ENCODE assay signal across 1 cellular context in the genomic region with DNA sequence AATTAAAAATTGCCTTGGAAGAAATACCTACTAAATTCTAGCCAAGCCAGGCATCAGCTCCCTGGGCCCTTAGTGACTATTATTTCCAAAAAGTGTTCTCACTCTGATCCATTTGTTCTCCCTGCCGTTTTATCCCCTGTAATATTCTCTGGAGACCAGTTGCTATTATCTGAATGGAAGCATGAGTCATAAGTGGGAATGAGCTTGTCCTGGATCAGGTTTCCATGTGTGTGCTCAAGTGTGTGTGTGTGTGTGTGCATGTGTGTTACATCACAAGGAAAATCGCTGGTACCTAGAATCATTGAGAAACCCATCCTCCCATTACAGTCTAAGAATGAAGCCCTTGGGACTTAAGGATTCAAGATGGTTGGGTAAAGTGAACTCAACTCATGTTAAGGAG.
TF ChIP-seq lines count a peak whose summit lies in the region.

No MANE protein-coding gene starts in this region.

TF ChIP-seq in HEK293, 187 proteins besides CTCF, POLR2A, EP300 and RAD21 (continued from another document and continues in another):
- TF ChIP-seq, protein P1, sequence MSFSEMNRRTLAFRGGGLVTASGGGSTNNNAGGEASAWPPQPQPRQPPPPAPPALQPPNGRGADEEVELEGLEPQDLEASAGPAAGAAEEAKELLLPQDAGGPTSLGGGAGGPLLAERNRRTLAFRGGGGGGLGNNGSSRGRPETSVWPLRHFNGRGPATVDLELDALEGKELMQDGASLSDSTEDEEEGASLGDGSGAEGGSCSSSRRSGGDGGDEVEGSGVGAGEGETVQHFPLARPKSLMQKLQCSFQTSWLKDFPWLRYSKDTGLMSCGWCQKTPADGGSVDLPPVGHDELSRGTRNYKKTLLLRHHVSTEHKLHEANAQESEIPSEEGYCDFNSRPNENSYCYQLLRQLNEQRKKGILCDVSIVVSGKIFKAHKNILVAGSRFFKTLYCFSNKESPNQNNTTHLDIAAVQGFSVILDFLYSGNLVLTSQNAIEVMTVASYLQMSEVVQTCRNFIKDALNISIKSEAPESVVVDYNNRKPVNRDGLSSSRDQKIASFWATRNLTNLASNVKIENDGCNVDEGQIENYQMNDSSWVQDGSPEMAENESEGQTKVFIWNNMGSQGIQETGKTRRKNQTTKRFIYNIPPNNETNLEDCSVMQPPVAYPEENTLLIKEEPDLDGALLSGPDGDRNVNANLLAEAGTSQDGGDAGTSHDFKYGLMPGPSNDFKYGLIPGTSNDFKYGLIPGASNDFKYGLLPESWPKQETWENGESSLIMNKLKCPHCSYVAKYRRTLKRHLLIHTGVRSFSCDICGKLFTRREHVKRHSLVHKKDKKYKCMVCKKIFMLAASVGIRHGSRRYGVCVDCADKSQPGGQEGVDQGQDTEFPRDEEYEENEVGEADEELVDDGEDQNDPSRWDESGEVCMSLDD (tag by site-specific recombination; IDR thresholded peaks at IDR 0.05) = peak; percentile 65
- TF ChIP-seq, protein P2, sequence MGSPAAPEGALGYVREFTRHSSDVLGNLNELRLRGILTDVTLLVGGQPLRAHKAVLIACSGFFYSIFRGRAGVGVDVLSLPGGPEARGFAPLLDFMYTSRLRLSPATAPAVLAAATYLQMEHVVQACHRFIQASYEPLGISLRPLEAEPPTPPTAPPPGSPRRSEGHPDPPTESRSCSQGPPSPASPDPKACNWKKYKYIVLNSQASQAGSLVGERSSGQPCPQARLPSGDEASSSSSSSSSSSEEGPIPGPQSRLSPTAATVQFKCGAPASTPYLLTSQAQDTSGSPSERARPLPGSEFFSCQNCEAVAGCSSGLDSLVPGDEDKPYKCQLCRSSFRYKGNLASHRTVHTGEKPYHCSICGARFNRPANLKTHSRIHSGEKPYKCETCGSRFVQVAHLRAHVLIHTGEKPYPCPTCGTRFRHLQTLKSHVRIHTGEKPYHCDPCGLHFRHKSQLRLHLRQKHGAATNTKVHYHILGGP (tag by site-specific recombination; IDR thresholded peaks at IDR 0.05) = peak; percentile 61
- TF ChIP-seq ZNF366 (tag by site-specific recombination; conservative IDR thresholded peaks at IDR 0.05) (peak; percentile 96), ZNF223 (tag by site-specific recombination; IDR thresholded peaks at IDR 0.05) (no peak), KLF8 (tag by site-specific recombination; IDR thresholded peaks at IDR 0.05) (peak; percentile 89), ZBTB7A (tag by site-specific recombination; IDR thresholded peaks at IDR 0.05; ENCODE audit: low read depth) (peak; percentile 79; the same call in 1 of the 2 replicates), GLIS2 (tag by site-specific recombination; IDR thresholded peaks at IDR 0.05) (peak; percentile 33; the same call in 1 of the 2 replicates), ZFP37 (tag by site-specific recombination; IDR thresholded peaks at IDR 0.05) (peak; percentile 92), ZNF626 (tag by site-specific recombination; IDR thresholded peaks at IDR 0.05) (no peak), ZNF175 (tag by site-specific recombination; IDR thresholded peaks at IDR 0.05) (no peak), ZNF184 (tag by site-specific recombination; IDR thresholded peaks at IDR 0.05) (peak; percentile 61; the same call in 1 of the 2 replicates), ZEB2 (tag by site-specific recombination; IDR thresholded peaks at IDR 0.05) (peak; percentile 95), ZFHX2 (tag by site-specific recombination; conservative IDR thresholded peaks at IDR 0.05) (peak; percentile 42; the same call in 1 of the 2 replicates), ZNF670 (tag by site-specific recombination; IDR thresholded peaks at IDR 0.05; ENCODE audit: low read depth) (0 out of 2 replicates have a peak, but pooled peaks have one; percentile 64), BCL11A (tag by site-specific recombination; IDR thresholded peaks at IDR 0.05; ENCODE audit: low read depth) (no peak), ZNF248 (tag by site-specific recombination; IDR thresholded peaks at IDR 0.05) (peak; percentile 59; the same call in 1 of the 2 replicates), ZNF585B (tag by site-specific recombination; IDR thresholded peaks at IDR 0.05) (peak; percentile 44), ZNF324 (tag by site-specific recombination; IDR thresholded peaks at IDR 0.05) (peak; percentile 97), ZFP41 (tag by site-specific recombination; IDR thresholded peaks at IDR 0.05; ENCODE audit: borderline replicate concordance) (no peak), ZNF266 (tag by site-specific recombination; IDR thresholded peaks at IDR 0.05; ENCODE audit: low read depth) (no peak), SP2 (tag by site-specific recombination; IDR thresholded peaks at IDR 0.05) (peak; percentile 22; the same call in 1 of the 2 replicates)
- TF ChIP-seq, protein P3, sequence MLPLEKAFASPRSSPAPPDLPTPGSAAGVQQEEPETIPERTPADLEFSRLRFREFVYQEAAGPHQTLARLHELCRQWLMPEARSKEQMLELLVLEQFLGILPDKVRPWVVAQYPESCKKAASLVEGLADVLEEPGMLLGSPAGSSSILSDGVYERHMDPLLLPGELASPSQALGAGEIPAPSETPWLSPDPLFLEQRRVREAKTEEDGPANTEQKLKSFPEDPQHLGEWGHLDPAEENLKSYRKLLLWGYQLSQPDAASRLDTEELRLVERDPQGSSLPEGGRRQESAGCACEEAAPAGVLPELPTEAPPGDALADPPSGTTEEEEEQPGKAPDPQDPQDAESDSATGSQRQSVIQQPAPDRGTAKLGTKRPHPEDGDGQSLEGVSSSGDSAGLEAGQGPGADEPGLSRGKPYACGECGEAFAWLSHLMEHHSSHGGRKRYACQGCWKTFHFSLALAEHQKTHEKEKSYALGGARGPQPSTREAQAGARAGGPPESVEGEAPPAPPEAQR (tag by site-specific recombination; IDR thresholded peaks at IDR 0.05) = peak; percentile 85
- TF ChIP-seq, protein P4, sequence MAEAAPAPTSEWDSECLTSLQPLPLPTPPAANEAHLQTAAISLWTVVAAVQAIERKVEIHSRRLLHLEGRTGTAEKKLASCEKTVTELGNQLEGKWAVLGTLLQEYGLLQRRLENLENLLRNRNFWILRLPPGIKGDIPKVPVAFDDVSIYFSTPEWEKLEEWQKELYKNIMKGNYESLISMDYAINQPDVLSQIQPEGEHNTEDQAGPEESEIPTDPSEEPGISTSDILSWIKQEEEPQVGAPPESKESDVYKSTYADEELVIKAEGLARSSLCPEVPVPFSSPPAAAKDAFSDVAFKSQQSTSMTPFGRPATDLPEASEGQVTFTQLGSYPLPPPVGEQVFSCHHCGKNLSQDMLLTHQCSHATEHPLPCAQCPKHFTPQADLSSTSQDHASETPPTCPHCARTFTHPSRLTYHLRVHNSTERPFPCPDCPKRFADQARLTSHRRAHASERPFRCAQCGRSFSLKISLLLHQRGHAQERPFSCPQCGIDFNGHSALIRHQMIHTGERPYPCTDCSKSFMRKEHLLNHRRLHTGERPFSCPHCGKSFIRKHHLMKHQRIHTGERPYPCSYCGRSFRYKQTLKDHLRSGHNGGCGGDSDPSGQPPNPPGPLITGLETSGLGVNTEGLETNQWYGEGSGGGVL (tag by site-specific recombination; IDR thresholded peaks at IDR 0.05) = peak; percentile 89
- TF ChIP-seq, protein P5, sequence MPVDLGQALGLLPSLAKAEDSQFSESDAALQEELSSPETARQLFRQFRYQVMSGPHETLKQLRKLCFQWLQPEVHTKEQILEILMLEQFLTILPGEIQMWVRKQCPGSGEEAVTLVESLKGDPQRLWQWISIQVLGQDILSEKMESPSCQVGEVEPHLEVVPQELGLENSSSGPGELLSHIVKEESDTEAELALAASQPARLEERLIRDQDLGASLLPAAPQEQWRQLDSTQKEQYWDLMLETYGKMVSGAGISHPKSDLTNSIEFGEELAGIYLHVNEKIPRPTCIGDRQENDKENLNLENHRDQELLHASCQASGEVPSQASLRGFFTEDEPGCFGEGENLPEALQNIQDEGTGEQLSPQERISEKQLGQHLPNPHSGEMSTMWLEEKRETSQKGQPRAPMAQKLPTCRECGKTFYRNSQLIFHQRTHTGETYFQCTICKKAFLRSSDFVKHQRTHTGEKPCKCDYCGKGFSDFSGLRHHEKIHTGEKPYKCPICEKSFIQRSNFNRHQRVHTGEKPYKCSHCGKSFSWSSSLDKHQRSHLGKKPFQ (tag by site-specific recombination; IDR thresholded peaks at IDR 0.05) = peak; percentile 91
- TF ChIP-seq, protein P6, sequence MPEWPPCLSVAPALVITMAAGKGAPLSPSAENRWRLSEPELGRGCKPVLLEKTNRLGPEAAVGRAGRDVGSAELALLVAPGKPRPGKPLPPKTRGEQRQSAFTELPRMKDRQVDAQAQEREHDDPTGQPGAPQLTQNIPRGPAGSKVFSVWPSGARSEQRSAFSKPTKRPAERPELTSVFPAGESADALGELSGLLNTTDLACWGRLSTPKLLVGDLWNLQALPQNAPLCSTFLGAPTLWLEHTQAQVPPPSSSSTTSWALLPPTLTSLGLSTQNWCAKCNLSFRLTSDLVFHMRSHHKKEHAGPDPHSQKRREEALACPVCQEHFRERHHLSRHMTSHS (tag by site-specific recombination; IDR thresholded peaks at IDR 0.05) = no peak; the same call in 1 of the 2 replicates
- TF ChIP-seq, protein P7, sequence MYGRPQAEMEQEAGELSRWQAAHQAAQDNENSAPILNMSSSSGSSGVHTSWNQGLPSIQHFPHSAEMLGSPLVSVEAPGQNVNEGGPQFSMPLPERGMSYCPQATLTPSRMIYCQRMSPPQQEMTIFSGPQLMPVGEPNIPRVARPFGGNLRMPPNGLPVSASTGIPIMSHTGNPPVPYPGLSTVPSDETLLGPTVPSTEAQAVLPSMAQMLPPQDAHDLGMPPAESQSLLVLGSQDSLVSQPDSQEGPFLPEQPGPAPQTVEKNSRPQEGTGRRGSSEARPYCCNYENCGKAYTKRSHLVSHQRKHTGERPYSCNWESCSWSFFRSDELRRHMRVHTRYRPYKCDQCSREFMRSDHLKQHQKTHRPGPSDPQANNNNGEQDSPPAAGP (tag by site-specific recombination; IDR thresholded peaks at IDR 0.05) = peak; percentile 86
- TF ChIP-seq, protein P8, sequence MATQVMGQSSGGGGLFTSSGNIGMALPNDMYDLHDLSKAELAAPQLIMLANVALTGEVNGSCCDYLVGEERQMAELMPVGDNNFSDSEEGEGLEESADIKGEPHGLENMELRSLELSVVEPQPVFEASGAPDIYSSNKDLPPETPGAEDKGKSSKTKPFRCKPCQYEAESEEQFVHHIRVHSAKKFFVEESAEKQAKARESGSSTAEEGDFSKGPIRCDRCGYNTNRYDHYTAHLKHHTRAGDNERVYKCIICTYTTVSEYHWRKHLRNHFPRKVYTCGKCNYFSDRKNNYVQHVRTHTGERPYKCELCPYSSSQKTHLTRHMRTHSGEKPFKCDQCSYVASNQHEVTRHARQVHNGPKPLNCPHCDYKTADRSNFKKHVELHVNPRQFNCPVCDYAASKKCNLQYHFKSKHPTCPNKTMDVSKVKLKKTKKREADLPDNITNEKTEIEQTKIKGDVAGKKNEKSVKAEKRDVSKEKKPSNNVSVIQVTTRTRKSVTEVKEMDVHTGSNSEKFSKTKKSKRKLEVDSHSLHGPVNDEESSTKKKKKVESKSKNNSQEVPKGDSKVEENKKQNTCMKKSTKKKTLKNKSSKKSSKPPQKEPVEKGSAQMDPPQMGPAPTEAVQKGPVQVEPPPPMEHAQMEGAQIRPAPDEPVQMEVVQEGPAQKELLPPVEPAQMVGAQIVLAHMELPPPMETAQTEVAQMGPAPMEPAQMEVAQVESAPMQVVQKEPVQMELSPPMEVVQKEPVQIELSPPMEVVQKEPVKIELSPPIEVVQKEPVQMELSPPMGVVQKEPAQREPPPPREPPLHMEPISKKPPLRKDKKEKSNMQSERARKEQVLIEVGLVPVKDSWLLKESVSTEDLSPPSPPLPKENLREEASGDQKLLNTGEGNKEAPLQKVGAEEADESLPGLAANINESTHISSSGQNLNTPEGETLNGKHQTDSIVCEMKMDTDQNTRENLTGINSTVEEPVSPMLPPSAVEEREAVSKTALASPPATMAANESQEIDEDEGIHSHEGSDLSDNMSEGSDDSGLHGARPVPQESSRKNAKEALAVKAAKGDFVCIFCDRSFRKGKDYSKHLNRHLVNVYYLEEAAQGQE (tag by site-specific recombination; IDR thresholded peaks at IDR 0.05) = peak; percentile 57; the same call in 1 of the 2 replicates
- TF ChIP-seq, protein P9, sequence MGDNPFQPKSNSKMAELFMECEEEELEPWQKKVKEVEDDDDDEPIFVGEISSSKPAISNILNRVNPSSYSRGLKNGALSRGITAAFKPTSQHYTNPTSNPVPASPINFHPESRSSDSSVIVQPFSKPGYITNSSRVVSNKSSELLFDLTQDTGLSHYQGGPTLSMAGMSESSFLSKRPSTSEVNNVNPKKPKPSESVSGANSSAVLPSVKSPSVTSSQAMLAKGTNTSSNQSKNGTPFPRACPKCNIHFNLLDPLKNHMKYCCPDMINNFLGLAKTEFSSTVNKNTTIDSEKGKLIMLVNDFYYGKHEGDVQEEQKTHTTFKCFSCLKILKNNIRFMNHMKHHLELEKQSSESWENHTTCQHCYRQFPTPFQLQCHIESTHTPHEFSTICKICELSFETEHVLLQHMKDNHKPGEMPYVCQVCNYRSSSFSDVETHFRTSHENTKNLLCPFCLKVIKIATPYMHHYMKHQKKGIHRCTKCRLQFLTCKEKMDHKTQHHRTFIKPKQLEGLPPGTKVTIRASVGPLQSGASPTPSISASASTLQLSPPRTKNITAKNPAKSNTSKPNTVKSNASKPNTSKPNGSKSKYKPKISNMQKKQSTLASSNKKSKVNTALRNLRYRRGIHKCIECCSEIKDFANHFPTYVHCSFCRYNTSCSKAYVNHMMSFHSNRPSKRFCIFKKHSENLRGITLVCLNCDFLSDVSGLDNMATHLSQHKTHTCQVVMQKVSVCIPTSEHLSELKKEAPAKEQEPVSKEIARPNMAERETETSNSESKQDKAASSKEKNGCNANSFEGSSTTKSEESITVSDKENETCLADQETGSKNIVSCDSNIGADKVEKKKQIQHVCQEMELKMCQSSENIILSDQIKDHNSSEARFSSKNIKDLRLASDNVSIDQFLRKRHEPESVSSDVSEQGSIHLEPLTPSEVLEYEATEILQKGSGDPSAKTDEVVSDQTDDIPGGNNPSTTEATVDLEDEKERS (tag by site-specific recombination; IDR thresholded peaks at IDR 0.05) = 0 out of 2 replicates have a peak, but pooled peaks have one; percentile 60
- TF ChIP-seq, protein P10, sequence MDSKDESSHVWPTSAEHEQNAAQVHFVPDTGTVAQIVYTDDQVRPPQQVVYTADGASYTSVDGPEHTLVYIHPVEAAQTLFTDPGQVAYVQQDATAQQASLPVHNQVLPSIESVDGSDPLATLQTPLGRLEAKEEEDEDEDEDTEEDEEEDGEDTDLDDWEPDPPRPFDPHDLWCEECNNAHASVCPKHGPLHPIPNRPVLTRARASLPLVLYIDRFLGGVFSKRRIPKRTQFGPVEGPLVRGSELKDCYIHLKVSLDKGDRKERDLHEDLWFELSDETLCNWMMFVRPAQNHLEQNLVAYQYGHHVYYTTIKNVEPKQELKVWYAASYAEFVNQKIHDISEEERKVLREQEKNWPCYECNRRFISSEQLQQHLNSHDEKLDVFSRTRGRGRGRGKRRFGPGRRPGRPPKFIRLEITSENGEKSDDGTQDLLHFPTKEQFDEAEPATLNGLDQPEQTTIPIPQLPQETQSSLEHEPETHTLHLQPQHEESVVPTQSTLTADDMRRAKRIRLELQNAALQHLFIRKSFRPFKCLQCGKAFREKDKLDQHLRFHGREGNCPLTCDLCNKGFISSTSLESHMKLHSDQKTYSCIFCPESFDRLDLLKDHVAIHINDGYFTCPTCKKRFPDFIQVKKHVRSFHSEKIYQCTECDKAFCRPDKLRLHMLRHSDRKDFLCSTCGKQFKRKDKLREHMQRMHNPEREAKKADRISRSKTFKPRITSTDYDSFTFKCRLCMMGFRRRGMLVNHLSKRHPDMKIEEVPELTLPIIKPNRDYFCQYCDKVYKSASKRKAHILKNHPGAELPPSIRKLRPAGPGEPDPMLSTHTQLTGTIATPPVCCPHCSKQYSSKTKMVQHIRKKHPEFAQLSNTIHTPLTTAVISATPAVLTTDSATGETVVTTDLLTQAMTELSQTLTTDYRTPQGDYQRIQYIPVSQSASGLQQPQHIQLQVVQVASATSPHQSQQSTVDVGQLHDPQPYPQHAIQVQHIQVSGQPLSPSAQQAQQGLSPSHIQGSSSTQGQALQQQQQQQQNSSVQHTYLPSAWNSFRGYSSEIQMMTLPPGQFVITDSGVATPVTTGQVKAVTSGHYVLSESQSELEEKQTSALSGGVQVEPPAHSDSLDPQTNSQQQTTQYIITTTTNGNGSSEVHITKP (tag by site-specific recombination; IDR thresholded peaks at IDR 0.05) = peak; percentile 82
